16 cellular contexts compared by ENCODE assay signal in the genomic region with DNA sequence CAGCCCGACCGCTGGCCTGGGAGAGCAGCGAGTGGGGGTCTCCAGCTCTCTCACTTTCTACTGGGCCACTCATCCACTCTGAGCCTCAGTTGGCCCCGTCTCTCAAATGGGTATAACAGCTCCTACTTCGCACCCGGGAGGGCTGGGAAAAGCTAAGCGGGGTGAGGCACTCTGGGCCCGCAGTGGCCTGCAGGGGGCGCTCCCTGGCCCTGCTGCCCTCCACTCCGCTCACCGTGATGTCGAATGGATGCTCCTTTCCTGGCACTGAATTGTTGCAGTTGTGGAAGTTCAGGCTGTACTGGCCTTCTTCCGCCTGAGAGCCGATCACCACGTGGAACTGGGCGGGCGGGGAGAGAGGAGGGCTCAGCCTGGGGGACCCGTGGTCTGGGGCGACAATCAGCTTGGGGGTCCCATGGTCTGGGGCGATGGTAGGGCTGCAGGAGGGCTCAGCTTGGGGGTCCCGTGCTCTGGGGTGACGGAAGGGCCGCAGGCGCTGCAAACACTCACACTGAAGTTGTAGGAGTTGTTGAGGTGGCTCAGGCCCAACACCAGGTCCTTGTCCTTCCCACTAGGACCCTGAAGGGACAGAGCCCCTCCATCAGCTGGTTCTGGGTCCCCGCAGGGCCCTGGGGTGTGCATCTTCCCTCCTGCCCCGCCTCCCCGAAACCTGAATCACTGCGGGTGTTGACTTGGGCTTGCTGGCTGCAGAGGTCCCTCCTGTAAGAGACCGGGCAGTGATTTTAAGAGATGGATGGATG. TPM values are rescaled to one million over a fixed set of nuclear protein-coding genes. Genes with fewer than 3 reads are reported as not detected.
DNase-seq lines count a peak whose midpoint lies in the region; ATAC-seq and TF ChIP-seq lines count a peak whose summit lies in the region.
"Had no signal": no experiment of that assay in that cellular context is flagged by ENCODE, and none has a peak within 500 bp of the region (broad histone marks: within the 10 kb centered on the region; RNA-seq: fewer than 3 reads in every experiment).

No MANE protein-coding gene starts in this region.

- H3K79me2 ChIP-seq in fibroblast of lung (ENCODE audit: control insufficient read depth, insufficient read depth, low read length) = no peaks in the 10 kb centered on the region

- TF ChIP-seq EP300 in stomach (IDR thresholded peaks at IDR 0.05) = no peak

- H3K27ac ChIP-seq in fibroblast of lung (ENCODE audit: insufficient read depth, low read length) (no peak overlapping the region), spleen (peak overlapping the region in 2 of 8 donors; percentile 96 to 99), stomach (no peak overlapping the region)

- H3K9ac ChIP-seq in fibroblast of lung (ENCODE audit: insufficient read depth, low read length) = no peak overlapping the region

- no peak for TF ChIP-seq POLR2A in NB4 (IDR thresholded peaks at IDR 0.05; ENCODE audit: extremely low read depth, insufficient read length)
- no peak for TF ChIP-seq POLR2A in spleen (IDR thresholded peaks at IDR 0.05)
- TF ChIP-seq POLR2A in stomach (IDR thresholded peaks at IDR 0.05) = no peak

- no peak overlapping the region for H3K4me3 ChIP-seq in NB4 (ENCODE audit: low read depth, low read length)
- H3K4me3 ChIP-seq in fibroblast of lung (replicated peaks in 1 of 4; ENCODE audit: control extremely low read depth in 1 of 4, insufficient read depth in 1 of 4, low read depth in 3 of 4, low read length in 4 of 4) = no peak overlapping the region
- peak overlapping the region in 1 of 8 donors; percentile 30 for H3K4me3 ChIP-seq in spleen
- no peak overlapping the region for H3K4me3 ChIP-seq in stomach

- peak; percentile 46 to 49 for DNase-seq in activated T-cell treated with anti-CD3 and anti-CD28 coated beads, Interleukin-2, amount 50 U/mL, for 48 hours
- no peak for DNase-seq in activated T-cell treated with anti-CD3 and anti-CD28 coated beads for 4 hours
- DNase-seq in NB4 (ENCODE audit: low read depth) = peak; percentile 18
- no peak for DNase-seq in fibroblast of lung (ENCODE audit: low read depth in 2 of 2)
- no peak for DNase-seq in spleen
- no peak for DNase-seq in RPMI8226
- DNase-seq in stomach = no peak
- DNase-seq: activated effector memory CD4-positive, alpha-beta T cell treated with Interleukin-2 at 50 U/mL for 16 hours; cerebellar nuclear complex; foreskin fibroblast; NCI-H510A; SHP77 treated with DMSO at 0.1 percent for 48 hours had no signal

- H3K4me2 ChIP-seq in fibroblast of lung (ENCODE audit: extremely low read depth, insufficient read depth, low read length) = no peak overlapping the region

- H3K9me3 ChIP-seq in fibroblast of lung (ENCODE audit: control insufficient read depth, insufficient read depth, low read depth, low read length) (no peaks in the 10 kb centered on the region), spleen (no peaks in the 10 kb centered on the region), stomach (no peaks in the 10 kb centered on the region)

- WGBS in spleen, 5 donors = 94 to 95% (median 95%) methylated on average over 26 to 29 of the region's 29 CpGs
- 85 to 92% (median 92%) methylated on average over 18 to 29 of the region's 29 CpGs for WGBS in stomach, 5 donors

- H3K36me3 ChIP-seq in fibroblast of lung (ENCODE audit: control insufficient read depth, insufficient read depth, low read length) (peaks cover 3% of the 10 kb centered on the region), spleen (peaks cover 0 to 65% (median 27%) of the 10 kb centered on the region in 6 donors), stomach (peaks cover 10 to 50% (median 37%) of the 10 kb centered on the region in 4 donors)

- intact Hi-C loops in spleen (cut with DNase I; ENCODE audit: low total_unique reads) = no loop called here
- intact Hi-C loops in stomach (cut with DNase I; ENCODE audit: low total_unique reads) = loop anchor here (10.0 kb wide), 1 partner anchor 131 kb away; no protein-coding TSS in a partner anchor

- TF ChIP-seq CTCF in NB4 (IDR thresholded peaks at IDR 0.05; ENCODE audit: low read depth, low read length) = peak; percentile 16
- peak; percentile 8 to 16 for TF ChIP-seq CTCF in fibroblast of lung (conservative IDR thresholded peaks at IDR 0.05 in 1 of 2, IDR thresholded peaks at IDR 0.05 in 1 of 2; ENCODE audit: low read depth in 1 of 2, low read length in 2 of 2)
- TF ChIP-seq CTCF in spleen (IDR thresholded peaks at IDR 0.05 in 8 of 11, conservative IDR thresholded peaks at IDR 0.05 in 3 of 11) = peak in 6 of 11 experiments; percentile 4 to 45 (median 20)
- no peak for TF ChIP-seq CTCF in stomach (IDR thresholded peaks at IDR 0.05)

- ATAC-seq in HG02884 (IDR thresholded peaks at IDR 0.05; ENCODE audit: unreplicated experiment) = no peak
- ATAC-seq: left lobe of liver had no signal

- no peak overlapping the region for H2AFZ ChIP-seq in fibroblast of lung (ENCODE audit: low read length)

- peaks cover 9% of the 10 kb centered on the region for H3K4me1 ChIP-seq in fibroblast of lung (ENCODE audit: control insufficient read depth, extremely low read depth, insufficient read depth, low read length)
- peaks cover 17 to 56% (median 37%) of the 10 kb centered on the region in 6 donors for H3K4me1 ChIP-seq in spleen
- H3K4me1 ChIP-seq in stomach = peaks cover 27 to 54% (median 42%) of the 10 kb centered on the region in 4 donors

- H3K27me3 ChIP-seq in fibroblast of lung (ENCODE audit: control insufficient read depth, insufficient read depth, low read length) (no peaks in the 10 kb centered on the region), spleen (replicated peaks in 1 of 7) (no peaks in the 10 kb centered on the region), stomach (no peaks in the 10 kb centered on the region)

- H4K20me1 ChIP-seq in fibroblast of lung (ENCODE audit: control insufficient read depth, extremely low read depth, insufficient read depth, low read length) = no peaks in the 10 kb centered on the region

RNA-seq across cellular contexts. Expression of a gene that starts 3.9 kb away (rescaled TPM):
- 33.9 and 57.0 TPM in 2 replicates for total RNA-seq in fibroblast of lung
- 28.4 and 37.2 TPM in 2 replicates for polyA plus RNA-seq in fibroblast of lung
- polyA plus RNA-seq in fibroblast of lung (2012) = 31.1 and 38.2 TPM in 2 replicates
- polyA minus RNA-seq in fibroblast of lung (ENCODE audit: low replicate concordance) = 40.9 and 233 TPM in 2 replicates
- 10 to 100 TPM; 35.4 to 75.0 (median 56.0) TPM for total RNA-seq in spleen
- polyA plus RNA-seq in spleen = 100 to 1,000 TPM in 1 of 3 donors, 10 to 100 TPM in 2; 66.9 to 102 (median 91.8) TPM
- 10 to 100 TPM; 28.1 to 78.6 (median 54.2) TPM for total RNA-seq in stomach
- polyA plus RNA-seq in stomach = 100 to 1,000 TPM in 1 of 3 donors, 10 to 100 TPM in 2; 59.9 to 132 (median 64.4) TPM

RNA-seq across cellular contexts. Expression of a gene that starts 6.0 kb away (rescaled TPM):
- total RNA-seq in fibroblast of lung = 35.3 and 37.5 TPM in 2 replicates
- 32.3 and 33.5 TPM in 2 replicates for polyA plus RNA-seq in fibroblast of lung
- 46.4 and 47.2 TPM in 2 replicates for polyA plus RNA-seq in fibroblast of lung (2012)
- polyA minus RNA-seq in fibroblast of lung (ENCODE audit: low replicate concordance) = 12.4 and 13.6 TPM in 2 replicates
- 10 to 100 TPM; 25.4 to 50.3 (median 32.1) TPM for total RNA-seq in spleen
- polyA plus RNA-seq in spleen = 10 to 100 TPM; 17.2 to 58.2 (median 36.1) TPM
- total RNA-seq in stomach = 10 to 100 TPM; 30.1 to 91.5 (median 86.9) TPM
- polyA plus RNA-seq in stomach = 100 to 1,000 TPM in 1 of 3 donors, 10 to 100 TPM in 2; 44.9 to 111 (median 46.8) TPM

RNA-seq across cellular contexts. Expression of a gene that starts 13.1 kb away (rescaled TPM):
- total RNA-seq in fibroblast of lung (1.2 and 27.0 TPM in 2 replicates), spleen (10 to 100 TPM in 4 of 7 donors, 1 to 10 TPM in 3; 5.8 to 68.1 (median 19.7) TPM), stomach (1,000 to 10,000 TPM in 1 of 5 donors, 100 to 1,000 TPM in 2, 10 to 100 TPM in 2; 35.3 to 1,672 (median 430) TPM)
- polyA plus RNA-seq in fibroblast of lung (1.2 and 2.5 TPM in 2 replicates), spleen (100 to 1,000 TPM in 1 of 3 donors, 10 to 100 TPM in 2; 31.0 to 182 (median 34.1) TPM), stomach (100 to 1,000 TPM in 1 of 3 donors, 10 to 100 TPM in 2; 22.8 to 367 (median 75.0) TPM)
- polyA plus RNA-seq in fibroblast of lung (2012) = 2.6 and 2.8 TPM in 2 replicates
- 15.2 and 19.5 TPM in 2 replicates for polyA minus RNA-seq in fibroblast of lung (ENCODE audit: low replicate concordance)

RNA-seq across cellular contexts. Expression of a gene that starts 33.7 kb away (rescaled TPM):
- not detected in 2 replicates for total RNA-seq in fibroblast of lung
- polyA plus RNA-seq in fibroblast of lung = not detected in 2 replicates
- 0.21 and 0.29 TPM in 2 replicates for polyA plus RNA-seq in fibroblast of lung (2012)
- not detected in 2 replicates for polyA minus RNA-seq in fibroblast of lung (ENCODE audit: low replicate concordance)
- 10 to 100 TPM in 5 of 7 donors, 1 to 10 TPM in 2; 7.5 to 17.1 (median 11.8) TPM for total RNA-seq in spleen
- 10 to 100 TPM in 1 of 3 donors, 1 to 10 TPM in 2; 7.6 to 10.0 (median 9.3) TPM for polyA plus RNA-seq in spleen
- total RNA-seq in stomach = 10 to 100 TPM in 4 of 5 donors, 1 to 10 TPM in 1; 8.8 to 71.3 (median 43.0) TPM
- 10 to 100 TPM; 19.9 to 23.6 (median 20.2) TPM for polyA plus RNA-seq in stomach
- total RNA-seq: M059J had no signal

RNA-seq across cellular contexts. Expression of a gene that starts 39.0 kb away (rescaled TPM):
- total RNA-seq in fibroblast of lung (not detected in 2 replicates), spleen (100 to 1,000 TPM in 1 of 7 donors, 10 to 100 TPM in 6; 73.4 to 151 (median 90.1) TPM), stomach (100 to 1,000 TPM in 1 of 5 donors, 1 to 10 TPM in 4; 2.2 to 130 (median 4.4) TPM)
- polyA plus RNA-seq in fibroblast of lung (0.02 TPM in 1 of 2 replicates, not detected in the other), spleen (10 to 100 TPM; 34.8 to 48.8 (median 40.9) TPM), stomach (1 to 10 TPM; 1.7 to 3.7 (median 3.6) TPM)
- polyA plus RNA-seq in fibroblast of lung (2012) = not detected in 2 replicates
- not detected in 2 replicates for polyA minus RNA-seq in fibroblast of lung (ENCODE audit: low replicate concordance)
- total RNA-seq: M059J had no signal
- polyA plus RNA-seq: BJ had no signal

Comparison
In these comparisons a context has a peak if more than half of its experiments do, and no peak if none do; other contexts are left out.
1. DNase-seq: peak in activated T-cell treated with anti-CD3 and anti-CD28 coated beads, Interleukin-2, amount 50 U/mL, for 48 hours (2 of 2) and NB4 (single experiment); none in activated T-cell treated with anti-CD3 and anti-CD28 coated beads for 4 hours (single experiment), fibroblast of lung (0 of 2), spleen (single experiment), RPMI8226 (single experiment) and stomach (single experiment).
2. CTCF ChIP-seq: peak in NB4 (single experiment), fibroblast of lung (2 of 2) and spleen (6 of 11); none in stomach (0 of 7).